ENCODE assay signal across 1 cellular context in the genomic region with DNA sequence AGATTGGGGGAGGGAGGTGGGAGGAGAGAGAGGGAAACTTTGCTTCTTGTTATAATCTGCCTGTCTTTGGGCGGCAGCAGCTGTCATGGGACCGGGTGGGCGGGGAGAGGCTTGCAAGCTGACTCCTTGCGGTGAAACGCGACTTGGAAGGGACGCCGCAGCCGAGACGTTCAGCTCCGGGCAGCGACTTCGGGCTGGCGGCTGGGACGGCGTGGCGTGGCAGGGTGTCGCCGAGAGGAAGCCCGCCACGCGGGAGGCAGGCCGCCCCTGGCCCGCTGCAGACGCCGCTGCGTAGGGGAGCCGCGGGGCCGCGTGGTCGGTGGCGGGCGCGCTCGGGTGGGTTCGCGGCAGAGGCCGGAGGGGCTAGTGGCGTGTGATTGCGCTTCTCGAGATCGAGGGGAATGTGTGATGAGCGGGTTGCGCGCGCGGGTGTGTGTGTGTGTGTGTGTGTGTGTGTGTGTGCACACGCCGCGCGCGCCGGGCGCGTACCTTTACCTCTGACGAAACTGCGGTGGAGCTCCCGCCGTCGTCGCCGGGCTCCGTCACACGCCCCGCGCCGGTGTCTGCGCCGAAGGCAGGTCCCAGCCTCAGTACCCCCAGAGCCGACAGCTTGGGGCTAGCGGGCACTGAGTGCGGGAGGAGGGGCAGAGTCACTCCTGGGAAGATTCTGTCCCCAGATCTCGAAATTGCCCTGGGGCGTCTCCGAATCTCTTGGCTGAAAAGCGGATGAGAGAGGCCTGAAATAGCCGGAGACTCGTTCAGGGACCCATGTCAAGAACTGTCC.
TF ChIP-seq lines count a peak whose summit lies in the region.

No MANE protein-coding gene starts in this region.

TF ChIP-seq in HEK293, 187 proteins besides CTCF, POLR2A, EP300 and RAD21 (continued from another document and continues in another):
- TF ChIP-seq, protein P1, sequence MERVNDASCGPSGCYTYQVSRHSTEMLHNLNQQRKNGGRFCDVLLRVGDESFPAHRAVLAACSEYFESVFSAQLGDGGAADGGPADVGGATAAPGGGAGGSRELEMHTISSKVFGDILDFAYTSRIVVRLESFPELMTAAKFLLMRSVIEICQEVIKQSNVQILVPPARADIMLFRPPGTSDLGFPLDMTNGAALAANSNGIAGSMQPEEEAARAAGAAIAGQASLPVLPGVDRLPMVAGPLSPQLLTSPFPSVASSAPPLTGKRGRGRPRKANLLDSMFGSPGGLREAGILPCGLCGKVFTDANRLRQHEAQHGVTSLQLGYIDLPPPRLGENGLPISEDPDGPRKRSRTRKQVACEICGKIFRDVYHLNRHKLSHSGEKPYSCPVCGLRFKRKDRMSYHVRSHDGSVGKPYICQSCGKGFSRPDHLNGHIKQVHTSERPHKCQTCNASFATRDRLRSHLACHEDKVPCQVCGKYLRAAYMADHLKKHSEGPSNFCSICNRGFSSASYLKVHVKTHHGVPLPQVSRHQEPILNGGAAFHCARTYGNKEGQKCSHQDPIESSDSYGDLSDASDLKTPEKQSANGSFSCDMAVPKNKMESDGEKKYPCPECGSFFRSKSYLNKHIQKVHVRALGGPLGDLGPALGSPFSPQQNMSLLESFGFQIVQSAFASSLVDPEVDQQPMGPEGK (tag by site-specific recombination; IDR thresholded peaks at IDR 0.05), result peak; percentile 46
- TF ChIP-seq GFI1B (tag by site-specific recombination; IDR thresholded peaks at IDR 0.05) (no peak), SCRT2 (tag by site-specific recombination; IDR thresholded peaks at IDR 0.05) (no peak), ZNF837 (tag by site-specific recombination; IDR thresholded peaks at IDR 0.05) (0 out of 2 replicates have a peak, but pooled peaks have one; percentile 70), ZBTB21 (tag by site-specific recombination; IDR thresholded peaks at IDR 0.05) (peak; percentile 78), ZNF423 (tag by site-specific recombination; IDR thresholded peaks at IDR 0.05) (no peak), KLF10 (tag by site-specific recombination; IDR thresholded peaks at IDR 0.05) (no peak), RBAK (tag by site-specific recombination; IDR thresholded peaks at IDR 0.05) (no peak), ZEB2 (tag by site-specific recombination; IDR thresholded peaks at IDR 0.05) (peak; percentile 73), ZNF776 (tag by site-specific recombination; IDR thresholded peaks at IDR 0.05; ENCODE audit: borderline replicate concordance) (no peak), ZNF239 (tag by site-specific recombination; IDR thresholded peaks at IDR 0.05) (peak; percentile 62; the same call in 1 of the 2 replicates), ZNF341 (tag by site-specific recombination; IDR thresholded peaks at IDR 0.05; ENCODE audit: low read depth) (no peak), HOXD13 (CRISPR knock-in tag; IDR thresholded peaks at IDR 0.05; ENCODE audit: borderline replicate concordance) (no peak), ZNF24 (tag by site-specific recombination; IDR thresholded peaks at IDR 0.05) (no peak), ZNF623 (tag by site-specific recombination; IDR thresholded peaks at IDR 0.05) (no peak), ZNF23 (tag by site-specific recombination; IDR thresholded peaks at IDR 0.05; ENCODE audit: borderline replicate concordance) (no peak), ZNF146 (tag by site-specific recombination; IDR thresholded peaks at IDR 0.05) (no peak), ZNF571 (tag by site-specific recombination; IDR thresholded peaks at IDR 0.05) (no peak), FEZF1 (tag by site-specific recombination; IDR thresholded peaks at IDR 0.05) (no peak), ZSCAN23 (tag by site-specific recombination; IDR thresholded peaks at IDR 0.05) (no peak; the same call in 1 of the 2 replicates), OSR2 (tag by site-specific recombination; IDR thresholded peaks at IDR 0.05) (peak; percentile 15; the same call in 1 of the 2 replicates), ZNF585B (tag by site-specific recombination; IDR thresholded peaks at IDR 0.05) (no peak), ZNF747 (tag by site-specific recombination; IDR thresholded peaks at IDR 0.05) (no peak), ZNF561 (tag by site-specific recombination; IDR thresholded peaks at IDR 0.05; ENCODE audit: borderline replicate concordance) (no peak; the same call in 1 of the 2 replicates), ZNF701 (tag by site-specific recombination; IDR thresholded peaks at IDR 0.05) (no peak), ZNF426 (tag by site-specific recombination; IDR thresholded peaks at IDR 0.05) (no peak), SETDB1 (IDR thresholded peaks at IDR 0.05; ENCODE audit: insufficient read length, low read length) (no peak), ZNF292 (tag by site-specific recombination; IDR thresholded peaks at IDR 0.05; ENCODE audit: borderline replicate concordance, low read depth) (no peak), ZNF501 (tag by site-specific recombination; IDR thresholded peaks at IDR 0.05) (0 out of 2 replicates have a peak, but pooled peaks have one; percentile 65), ZNF707 (tag by site-specific recombination; IDR thresholded peaks at IDR 0.05) (no peak), ZNF664 (tag by site-specific recombination; IDR thresholded peaks at IDR 0.05) (no peak), ZNF791 (tag by site-specific recombination; IDR thresholded peaks at IDR 0.05) (0 out of 2 replicates have a peak, but pooled peaks have one; percentile 12), WT1 (tag by site-specific recombination; IDR thresholded peaks at IDR 0.05) (peak; percentile 16; the same call in 1 of the 2 replicates), ZNF510 (tag by site-specific recombination; IDR thresholded peaks at IDR 0.05; ENCODE audit: insufficient replicate concordance) (no peak), ZNF19 (tag by site-specific recombination; IDR thresholded peaks at IDR 0.05; ENCODE audit: low read depth) (no peak), ZIC2 (tag by site-specific recombination; IDR thresholded peaks at IDR 0.05) (peak; percentile 28; the same call in 1 of the 2 replicates), ZNF2 (tag by site-specific recombination; IDR thresholded peaks at IDR 0.05) (peak; percentile 71), ZNF677 (tag by site-specific recombination; IDR thresholded peaks at IDR 0.05) (no peak), ZNF629 (tag by site-specific recombination; IDR thresholded peaks at IDR 0.05) (peak; percentile 78), ZNF157 (tag by site-specific recombination; IDR thresholded peaks at IDR 0.05) (0 out of 2 replicates have a peak, but pooled peaks have one; percentile 36), SP2 (tag by site-specific recombination; IDR thresholded peaks at IDR 0.05) (peak; percentile 66), PRDM1 (tag by site-specific recombination; IDR thresholded peaks at IDR 0.05) (no peak), GLI4 (tag by site-specific recombination; IDR thresholded peaks at IDR 0.05) (0 out of 2 replicates have a peak, but pooled peaks have one; percentile 64), ZBTB20 (tag by site-specific recombination; IDR thresholded peaks at IDR 0.05) (peak; percentile 69; the same call in 1 of the 2 replicates)
- TF ChIP-seq, protein P2, sequence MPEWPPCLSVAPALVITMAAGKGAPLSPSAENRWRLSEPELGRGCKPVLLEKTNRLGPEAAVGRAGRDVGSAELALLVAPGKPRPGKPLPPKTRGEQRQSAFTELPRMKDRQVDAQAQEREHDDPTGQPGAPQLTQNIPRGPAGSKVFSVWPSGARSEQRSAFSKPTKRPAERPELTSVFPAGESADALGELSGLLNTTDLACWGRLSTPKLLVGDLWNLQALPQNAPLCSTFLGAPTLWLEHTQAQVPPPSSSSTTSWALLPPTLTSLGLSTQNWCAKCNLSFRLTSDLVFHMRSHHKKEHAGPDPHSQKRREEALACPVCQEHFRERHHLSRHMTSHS (tag by site-specific recombination; IDR thresholded peaks at IDR 0.05), result no peak
- TF ChIP-seq, protein P3, sequence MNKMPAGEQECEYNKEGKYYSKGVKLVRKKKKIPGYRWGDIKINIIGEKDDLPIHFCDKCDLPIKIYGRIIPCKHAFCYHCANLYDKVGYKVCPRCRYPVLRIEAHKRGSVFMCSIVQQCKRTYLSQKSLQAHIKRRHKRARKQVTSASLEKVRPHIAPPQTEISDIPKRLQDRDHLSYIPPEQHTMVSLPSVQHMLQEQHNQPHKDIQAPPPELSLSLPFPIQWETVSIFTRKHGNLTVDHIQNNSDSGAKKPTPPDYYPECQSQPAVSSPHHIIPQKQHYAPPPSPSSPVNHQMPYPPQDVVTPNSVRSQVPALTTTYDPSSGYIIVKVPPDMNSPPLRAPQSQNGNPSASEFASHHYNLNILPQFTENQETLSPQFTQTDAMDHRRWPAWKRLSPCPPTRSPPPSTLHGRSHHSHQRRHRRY (tag by site-specific recombination; IDR thresholded peaks at IDR 0.05), result 0 out of 2 replicates have a peak, but pooled peaks have one; percentile 70
- TF ChIP-seq, protein P4, sequence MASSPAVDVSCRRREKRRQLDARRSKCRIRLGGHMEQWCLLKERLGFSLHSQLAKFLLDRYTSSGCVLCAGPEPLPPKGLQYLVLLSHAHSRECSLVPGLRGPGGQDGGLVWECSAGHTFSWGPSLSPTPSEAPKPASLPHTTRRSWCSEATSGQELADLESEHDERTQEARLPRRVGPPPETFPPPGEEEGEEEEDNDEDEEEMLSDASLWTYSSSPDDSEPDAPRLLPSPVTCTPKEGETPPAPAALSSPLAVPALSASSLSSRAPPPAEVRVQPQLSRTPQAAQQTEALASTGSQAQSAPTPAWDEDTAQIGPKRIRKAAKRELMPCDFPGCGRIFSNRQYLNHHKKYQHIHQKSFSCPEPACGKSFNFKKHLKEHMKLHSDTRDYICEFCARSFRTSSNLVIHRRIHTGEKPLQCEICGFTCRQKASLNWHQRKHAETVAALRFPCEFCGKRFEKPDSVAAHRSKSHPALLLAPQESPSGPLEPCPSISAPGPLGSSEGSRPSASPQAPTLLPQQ (tag by site-specific recombination; IDR thresholded peaks at IDR 0.05), result peak; percentile 65; the same call in 1 of the 2 replicates
- TF ChIP-seq, protein P5, sequence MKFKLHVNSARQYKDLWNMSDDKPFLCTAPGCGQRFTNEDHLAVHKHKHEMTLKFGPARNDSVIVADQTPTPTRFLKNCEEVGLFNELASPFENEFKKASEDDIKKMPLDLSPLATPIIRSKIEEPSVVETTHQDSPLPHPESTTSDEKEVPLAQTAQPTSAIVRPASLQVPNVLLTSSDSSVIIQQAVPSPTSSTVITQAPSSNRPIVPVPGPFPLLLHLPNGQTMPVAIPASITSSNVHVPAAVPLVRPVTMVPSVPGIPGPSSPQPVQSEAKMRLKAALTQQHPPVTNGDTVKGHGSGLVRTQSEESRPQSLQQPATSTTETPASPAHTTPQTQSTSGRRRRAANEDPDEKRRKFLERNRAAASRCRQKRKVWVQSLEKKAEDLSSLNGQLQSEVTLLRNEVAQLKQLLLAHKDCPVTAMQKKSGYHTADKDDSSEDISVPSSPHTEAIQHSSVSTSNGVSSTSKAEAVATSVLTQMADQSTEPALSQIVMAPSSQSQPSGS (tag by site-specific recombination; IDR thresholded peaks at IDR 0.05; ENCODE audit: low read depth), result no peak
- TF ChIP-seq, protein P6, sequence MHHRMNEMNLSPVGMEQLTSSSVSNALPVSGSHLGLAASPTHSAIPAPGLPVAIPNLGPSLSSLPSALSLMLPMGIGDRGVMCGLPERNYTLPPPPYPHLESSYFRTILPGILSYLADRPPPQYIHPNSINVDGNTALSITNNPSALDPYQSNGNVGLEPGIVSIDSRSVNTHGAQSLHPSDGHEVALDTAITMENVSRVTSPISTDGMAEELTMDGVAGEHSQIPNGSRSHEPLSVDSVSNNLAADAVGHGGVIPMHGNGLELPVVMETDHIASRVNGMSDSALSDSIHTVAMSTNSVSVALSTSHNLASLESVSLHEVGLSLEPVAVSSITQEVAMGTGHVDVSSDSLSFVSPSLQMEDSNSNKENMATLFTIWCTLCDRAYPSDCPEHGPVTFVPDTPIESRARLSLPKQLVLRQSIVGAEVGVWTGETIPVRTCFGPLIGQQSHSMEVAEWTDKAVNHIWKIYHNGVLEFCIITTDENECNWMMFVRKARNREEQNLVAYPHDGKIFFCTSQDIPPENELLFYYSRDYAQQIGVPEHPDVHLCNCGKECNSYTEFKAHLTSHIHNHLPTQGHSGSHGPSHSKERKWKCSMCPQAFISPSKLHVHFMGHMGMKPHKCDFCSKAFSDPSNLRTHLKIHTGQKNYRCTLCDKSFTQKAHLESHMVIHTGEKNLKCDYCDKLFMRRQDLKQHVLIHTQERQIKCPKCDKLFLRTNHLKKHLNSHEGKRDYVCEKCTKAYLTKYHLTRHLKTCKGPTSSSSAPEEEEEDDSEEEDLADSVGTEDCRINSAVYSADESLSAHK (tag by site-specific recombination; IDR thresholded peaks at IDR 0.05), result peak; percentile 51; the same call in 1 of the 2 replicates
- TF ChIP-seq, protein P7, sequence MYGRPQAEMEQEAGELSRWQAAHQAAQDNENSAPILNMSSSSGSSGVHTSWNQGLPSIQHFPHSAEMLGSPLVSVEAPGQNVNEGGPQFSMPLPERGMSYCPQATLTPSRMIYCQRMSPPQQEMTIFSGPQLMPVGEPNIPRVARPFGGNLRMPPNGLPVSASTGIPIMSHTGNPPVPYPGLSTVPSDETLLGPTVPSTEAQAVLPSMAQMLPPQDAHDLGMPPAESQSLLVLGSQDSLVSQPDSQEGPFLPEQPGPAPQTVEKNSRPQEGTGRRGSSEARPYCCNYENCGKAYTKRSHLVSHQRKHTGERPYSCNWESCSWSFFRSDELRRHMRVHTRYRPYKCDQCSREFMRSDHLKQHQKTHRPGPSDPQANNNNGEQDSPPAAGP (tag by site-specific recombination; IDR thresholded peaks at IDR 0.05), result no peak
- TF ChIP-seq, protein P8, sequence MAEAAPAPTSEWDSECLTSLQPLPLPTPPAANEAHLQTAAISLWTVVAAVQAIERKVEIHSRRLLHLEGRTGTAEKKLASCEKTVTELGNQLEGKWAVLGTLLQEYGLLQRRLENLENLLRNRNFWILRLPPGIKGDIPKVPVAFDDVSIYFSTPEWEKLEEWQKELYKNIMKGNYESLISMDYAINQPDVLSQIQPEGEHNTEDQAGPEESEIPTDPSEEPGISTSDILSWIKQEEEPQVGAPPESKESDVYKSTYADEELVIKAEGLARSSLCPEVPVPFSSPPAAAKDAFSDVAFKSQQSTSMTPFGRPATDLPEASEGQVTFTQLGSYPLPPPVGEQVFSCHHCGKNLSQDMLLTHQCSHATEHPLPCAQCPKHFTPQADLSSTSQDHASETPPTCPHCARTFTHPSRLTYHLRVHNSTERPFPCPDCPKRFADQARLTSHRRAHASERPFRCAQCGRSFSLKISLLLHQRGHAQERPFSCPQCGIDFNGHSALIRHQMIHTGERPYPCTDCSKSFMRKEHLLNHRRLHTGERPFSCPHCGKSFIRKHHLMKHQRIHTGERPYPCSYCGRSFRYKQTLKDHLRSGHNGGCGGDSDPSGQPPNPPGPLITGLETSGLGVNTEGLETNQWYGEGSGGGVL (tag by site-specific recombination; IDR thresholded peaks at IDR 0.05), result peak; percentile 90; the same call in 1 of the 2 replicates
